ENCODE assay signal across 9 cellular contexts in genomic region chr12:120230974-120231315, GRCh38. TPM values are rescaled to one million over a fixed set of nuclear protein-coding genes. Genes with fewer than 3 reads are reported as not detected.
DNase-seq lines count a peak whose midpoint lies in the region; ATAC-seq and TF ChIP-seq lines count a peak whose summit lies in the region.
"Had no signal": no experiment of that assay in that cellular context is flagged by ENCODE, and none has a peak within 500 bp of the region (broad histone marks: within the 10 kb centered on the region; RNA-seq: fewer than 3 reads in every experiment).

No MANE protein-coding gene starts in this region.

- H3K9ac ChIP-seq in NT2/D1 (ENCODE audit: insufficient read length, low read depth) (peak overlapping the region; percentile 82), duodenal mucosa (ENCODE audit: low read depth in 1 of 2, low read length in 2 of 2) (peak overlapping the region; percentile 33 to 52)

- H3K27me3 ChIP-seq in NT2/D1 (ENCODE audit: insufficient read depth, insufficient read length) = no peaks in the 10 kb centered on the region
- H3K27me3 ChIP-seq in duodenal mucosa (ENCODE audit: control insufficient read depth in 1 of 2, insufficient read depth in 2 of 2, low read length in 2 of 2) = no peaks in the 10 kb centered on the region

- POLR2A ChIA-PET in naive thymus-derived CD8-positive, alpha-beta T cell (lab: Charles Lee) = interaction anchor here (0.7 to 10.4 kb wide), 6 partner anchors 13 to 64 kb away, joined by 4 to 211 read pairs (median 54); partner anchors contain the start of genes PXN, RNU4-1, RNU4-2 and RPLP0

- H3K27me3 Mint-ChIP-seq in naive thymus-derived CD8-positive, alpha-beta T cell = no peaks in the 10 kb centered on the region

- H3K4me1 ChIP-seq in NT2/D1 (ENCODE audit: insufficient read depth, insufficient read length) (peaks cover 70% of the 10 kb centered on the region), duodenal mucosa (ENCODE audit: control insufficient read depth in 1 of 2, insufficient read depth in 2 of 2, low read length in 2 of 2) (peaks cover 89 to 98% of the 10 kb centered on the region in 2 donors)

- H3K36me3 ChIP-seq in NT2/D1 (ENCODE audit: insufficient read depth, insufficient read length, low read length) = peaks cover 19% of the 10 kb centered on the region
- no peaks in the 10 kb centered on the region for H3K36me3 ChIP-seq in duodenal mucosa (ENCODE audit: control insufficient read depth in 1 of 2, insufficient read depth in 2 of 2, low read length in 2 of 2)

- peaks cover 0 to 4% (median 0%) of the 10 kb centered on the region in 3 donors for H3K36me3 Mint-ChIP-seq in naive thymus-derived CD8-positive, alpha-beta T cell

- H3K9me3 ChIP-seq in NT2/D1 (ENCODE audit: insufficient read depth, low read length) (no peaks in the 10 kb centered on the region), duodenal mucosa (ENCODE audit: control insufficient read depth in 1 of 2, low read length in 2 of 2) (no peaks in the 10 kb centered on the region)

- H3K27ac ChIP-seq in 22Rv1 (peak overlapping the region; percentile 91), duodenal mucosa (ENCODE audit: low read depth, low read length) (peak overlapping the region; percentile 89)

- peak overlapping the region; percentile 58 to 95 (median 91) for H3K27ac Mint-ChIP-seq in naive thymus-derived CD8-positive, alpha-beta T cell

- no peak for ATAC-seq in naive thymus-derived CD8-positive, alpha-beta T cell
- ATAC-seq in HG03460 (IDR thresholded peaks at IDR 0.05; ENCODE audit: unreplicated experiment) = no peak

- H3K4me3 ChIP-seq in NT2/D1 (ENCODE audit: insufficient read length, low read depth) = peak overlapping the region; percentile 13
- H3K4me3 ChIP-seq in duodenal mucosa (ENCODE audit: low read depth in 1 of 2, low read length in 2 of 2) = peak overlapping the region in 1 of 2 donors; percentile 32

- H3K4me1 Mint-ChIP-seq in naive thymus-derived CD8-positive, alpha-beta T cell = peaks cover 43 to 99% (median 92%) of the 10 kb centered on the region in 4 donors

- TF ChIP-seq CTCF in 22Rv1 (IDR thresholded peaks at IDR 0.05) = no peak

- no peak for DNase-seq in NT2/D1 (ENCODE audit: low read depth, low spot score)
- no peak for DNase-seq in naive thymus-derived CD8-positive, alpha-beta T cell
- DNase-seq in effector CD4-positive, alpha-beta T cell = no peak
- DNase-seq in NCI-H1092 treated with DMSO at 0.1 percent for 48 hours (lab: John Stamatoyannopoulos, UW) = no peak
- DNase-seq in amniotic stem cell (lab: John Stamatoyannopoulos, UW) = no peak
- DNase-seq: DMS79 treated with DMSO at 0.1 percent for 48 hours had no signal

- no peaks in the 10 kb centered on the region for H3K9me3 Mint-ChIP-seq in naive thymus-derived CD8-positive, alpha-beta T cell

- peak overlapping the region; percentile 41 to 85 (median 77) for H3K4me3 Mint-ChIP-seq in naive thymus-derived CD8-positive, alpha-beta T cell

RNA-seq across cellular contexts. Expression of gene RPLP0, which starts 30.0 kb away (rescaled TPM):
- 1,000 to 10,000 TPM; 1,511 to 1,568 TPM for total RNA-seq in naive thymus-derived CD8-positive, alpha-beta T cell
- 1,000 to 10,000 TPM; 1,821 to 2,320 (median 1,964) TPM for polyA plus RNA-seq in naive thymus-derived CD8-positive, alpha-beta T cell

RNA-seq across cellular contexts. Expression of gene PXN, which starts 34.6 kb away (rescaled TPM):
- 10 to 100 TPM; 93.9 to 96.6 TPM for total RNA-seq in naive thymus-derived CD8-positive, alpha-beta T cell
- 10 to 100 TPM; 64.3 to 95.6 (median 80.4) TPM for polyA plus RNA-seq in naive thymus-derived CD8-positive, alpha-beta T cell

RNA-seq across cellular contexts. Expression of gene GCN1, which starts 36.4 kb away (rescaled TPM):
- 100 to 1,000 TPM; 132 to 133 TPM for total RNA-seq in naive thymus-derived CD8-positive, alpha-beta T cell
- polyA plus RNA-seq in naive thymus-derived CD8-positive, alpha-beta T cell = 10 to 100 TPM; 14.9 to 28.3 (median 23.8) TPM
